In genomic region chr18:79335833-79336360, GRCh38 we compare ENCODE assay signal across 19 cellular contexts. TPM values are rescaled to one million over a fixed set of nuclear protein-coding genes. Genes with fewer than 3 reads are reported as not detected.
DNase-seq lines count a peak whose midpoint lies in the region; ATAC-seq lines count a peak whose summit lies in the region.
"Had no signal": no experiment of that assay in that cellular context is flagged by ENCODE, and none has a peak within 500 bp of the region (broad histone marks: within the 10 kb centered on the region; RNA-seq: fewer than 3 reads in every experiment).

No MANE protein-coding gene starts in this region.

- H3K9me3 ChIP-seq in mesenchymal stem cell (ENCODE audit: control insufficient read depth, low read length): peaks cover 7% of the 10 kb centered on the region
- H3K9me3 ChIP-seq in aorta (ENCODE audit: control insufficient read depth, low read length): no peaks in the 10 kb centered on the region

- H3K27ac Mint-ChIP-seq in stimulated activated naive CD8-positive, alpha-beta T cell treated with anti-CD3 and anti-CD28 coated beads, Interleukin-15, amount 100 ng/mL, for 72 hours: no peak overlapping the region
- no peak overlapping the region for H3K27ac Mint-ChIP-seq in stimulated activated effector memory CD8-positive, alpha-beta T cell treated with anti-CD3 and anti-CD28 coated beads, Interleukin-12 subunit alpha, Interleukin-12 subunit beta, amount 100 ng/mL, for 72 hours

- H4K91ac ChIP-seq in mesenchymal stem cell (ENCODE audit: low read length): peak overlapping the region; percentile 16

- H3K14ac ChIP-seq in mesenchymal stem cell (ENCODE audit: low read length in 2 of 2): no peak overlapping the region

- H3K27ac ChIP-seq in mesenchymal stem cell (ENCODE audit: low read length, poor library complexity, severe bottlenecking): no peak overlapping the region
- no peak overlapping the region for H3K27ac ChIP-seq in aorta (ENCODE audit: low read depth in 1 of 2, low read length in 2 of 2)
- H3K27ac ChIP-seq: BLaER1 had no signal

- ATAC-seq in stimulated activated naive CD8-positive, alpha-beta T cell treated with anti-CD3 and anti-CD28 coated beads, Interleukin-15, amount 100 ng/mL, for 72 hours: peak; percentile 82
- ATAC-seq in stimulated activated naive CD8-positive, alpha-beta T cell treated with anti-CD3 and anti-CD28 coated beads, Interleukin-15, Interleukin-2, amounts not matched to agents 100 U/mL and 50 U/mL, for 24 hours: no peak
- ATAC-seq in stimulated activated effector memory CD8-positive, alpha-beta T cell treated with anti-CD3 and anti-CD28 coated beads, Interleukin-12 subunit alpha, Interleukin-12 subunit beta, amount 100 ng/mL, for 72 hours: peak; percentile 24
- ATAC-seq in aorta (ENCODE audit: low FRiP score) (peak; percentile 30), GM19467 (IDR thresholded peaks at IDR 0.05; ENCODE audit: unreplicated experiment) (no peak), HG02885 (IDR thresholded peaks at IDR 0.05; ENCODE audit: poor library complexity, unreplicated experiment) (no peak)
- ATAC-seq: HepG2 had no signal

- no peak overlapping the region for H2AK5ac ChIP-seq in mesenchymal stem cell (ENCODE audit: low read length, severe bottlenecking)

- no peak overlapping the region for H3K9ac ChIP-seq in mesenchymal stem cell (ENCODE audit: low read length)
- H3K9ac ChIP-seq: BLaER1 had no signal

- H2BK12ac ChIP-seq in mesenchymal stem cell (ENCODE audit: low read length in 2 of 2): no peak overlapping the region

- H3K27me3 ChIP-seq in mesenchymal stem cell (ENCODE audit: control insufficient read depth in 1 of 2, insufficient read depth in 1 of 2, low read length in 2 of 2): no peaks in the 10 kb centered on the region
- no peaks in the 10 kb centered on the region for H3K27me3 ChIP-seq in aorta (ENCODE audit: control insufficient read depth in 1 of 2, insufficient read depth in 2 of 2, low read length in 1 of 2)
- H3K27me3 ChIP-seq: BLaER1 had no signal

- H3K27me3 Mint-ChIP-seq in stimulated activated naive CD8-positive, alpha-beta T cell treated with anti-CD3 and anti-CD28 coated beads, Interleukin-15, amount 100 ng/mL, for 72 hours: no peaks in the 10 kb centered on the region
- H3K27me3 Mint-ChIP-seq: CD4-positive, alpha-beta memory T cell; IgD-negative memory B cell had no signal

- H3K4me3 ChIP-seq in mesenchymal stem cell (ENCODE audit: insufficient read depth in 1 of 2, low read depth in 1 of 2, low read length in 2 of 2) (no peak overlapping the region), aorta (ENCODE audit: low read length in 2 of 2) (no peak overlapping the region)
- H3K4me3 ChIP-seq: BLaER1 had no signal

- H3K79me1 ChIP-seq in mesenchymal stem cell (replicated peaks; ENCODE audit: low read length, poor library complexity, severe bottlenecking): no peaks in the 10 kb centered on the region

- no peak overlapping the region for H4K8ac ChIP-seq in mesenchymal stem cell (ENCODE audit: low read length)

- H3K4ac ChIP-seq in mesenchymal stem cell (ENCODE audit: low read depth in 1 of 2, low read length in 2 of 2): no peak overlapping the region

- peaks cover 0 to 7% of the 10 kb centered on the region in 2 donors for H3K9me3 Mint-ChIP-seq in stimulated activated naive CD8-positive, alpha-beta T cell treated with anti-CD3 and anti-CD28 coated beads, Interleukin-15, amount 100 ng/mL, for 72 hours
- H3K9me3 Mint-ChIP-seq in stimulated activated effector memory CD8-positive, alpha-beta T cell treated with anti-CD3 and anti-CD28 coated beads, Interleukin-12 subunit alpha, Interleukin-12 subunit beta, amount 100 ng/mL, for 72 hours: no peaks in the 10 kb centered on the region
- H3K9me3 Mint-ChIP-seq: CD4-positive, alpha-beta memory T cell; H9 had no signal

- WGBS in mesenchymal stem cell: 95% methylated on average over 23 of the region's 23 CpGs
- WGBS in aorta, 2 donors: 96 to 97% methylated on average over 23 of the region's 23 CpGs

- H2AFZ ChIP-seq in mesenchymal stem cell (ENCODE audit: low read depth, low read length): no peak overlapping the region

- no peak overlapping the region for H3K18ac ChIP-seq in mesenchymal stem cell (ENCODE audit: low read depth in 1 of 2, low read length in 2 of 2)

- H3K4me3 Mint-ChIP-seq in stimulated activated naive CD8-positive, alpha-beta T cell treated with anti-CD3 and anti-CD28 coated beads, Interleukin-15, amount 100 ng/mL, for 72 hours: no peak overlapping the region
- no peak overlapping the region for H3K4me3 Mint-ChIP-seq in stimulated activated effector memory CD8-positive, alpha-beta T cell treated with anti-CD3 and anti-CD28 coated beads, Interleukin-12 subunit alpha, Interleukin-12 subunit beta, amount 100 ng/mL, for 72 hours
- H3K4me3 Mint-ChIP-seq: CD14-positive monocyte; CD4-positive, alpha-beta memory T cell; H9; IgD-negative memory B cell had no signal

- no peak overlapping the region for H2BK15ac ChIP-seq in mesenchymal stem cell (ENCODE audit: low read depth, poor library complexity, severe bottlenecking)

- H3K36me3 Mint-ChIP-seq in stimulated activated effector memory CD8-positive, alpha-beta T cell treated with anti-CD3 and anti-CD28 coated beads, Interleukin-12 subunit alpha, Interleukin-12 subunit beta, amount 100 ng/mL, for 72 hours: peaks cover 41% of the 10 kb centered on the region

- no peaks in the 10 kb centered on the region for H3K4me1 Mint-ChIP-seq in stimulated activated naive CD8-positive, alpha-beta T cell treated with anti-CD3 and anti-CD28 coated beads, Interleukin-15, amount 100 ng/mL, for 72 hours
- H3K4me1 Mint-ChIP-seq in stimulated activated effector memory CD8-positive, alpha-beta T cell treated with anti-CD3 and anti-CD28 coated beads, Interleukin-12 subunit alpha, Interleukin-12 subunit beta, amount 100 ng/mL, for 72 hours: no peaks in the 10 kb centered on the region
- H3K4me1 Mint-ChIP-seq: CD14-positive monocyte had no signal

- no peak overlapping the region for H3K23ac ChIP-seq in mesenchymal stem cell (ENCODE audit: low read length in 2 of 2)

- intact Hi-C loops in aorta (cut with DNase I): no loop called here

- H2BK120ac ChIP-seq in mesenchymal stem cell (ENCODE audit: low read depth, low read length): no peak overlapping the region

- no peak overlapping the region for H3K4me2 ChIP-seq in mesenchymal stem cell (ENCODE audit: low read length, poor library complexity, severe bottlenecking)
- H3K4me2 ChIP-seq: BLaER1 had no signal

- no peak overlapping the region for H2BK5ac ChIP-seq in mesenchymal stem cell (ENCODE audit: low read depth, low read length, poor library complexity, severe bottlenecking)

- H3K4me1 ChIP-seq in mesenchymal stem cell (ENCODE audit: control insufficient read depth, insufficient read depth, low read depth, low read length) (no peaks in the 10 kb centered on the region), aorta (ENCODE audit: control insufficient read depth in 1 of 2, insufficient read depth in 2 of 2, low read length in 2 of 2) (no peaks in the 10 kb centered on the region)
- H3K4me1 ChIP-seq: BLaER1 had no signal

- no peak for DNase-seq in stimulated activated naive CD8-positive, alpha-beta T cell treated with anti-CD3 and anti-CD28 coated beads, Interleukin-15, amount 100 ng/mL, for 72 hours
- DNase-seq in stimulated activated naive CD8-positive, alpha-beta T cell treated with anti-CD3 and anti-CD28 coated beads, Interleukin-15, Interleukin-2, amounts not matched to agents 100 U/mL and 50 U/mL, for 24 hours: no peak
- DNase-seq in mesenchymal stem cell: no peak
- no peak for DNase-seq in stimulated activated effector memory CD8-positive, alpha-beta T cell treated with anti-CD3 and anti-CD28 coated beads, Interleukin-12 subunit alpha, Interleukin-12 subunit beta, amount 100 ng/mL, for 72 hours (ENCODE audit: low spot score in 2 of 2)
- no peak for DNase-seq in aorta
- DNase-seq in stimulated activated CD4-positive, alpha-beta T cell treated with anti-CD3 and anti-CD28 coated beads, Interleukin-4, amount 100 ng/mL, for 4 hours: no peak
- DNase-seq: 8988T; CD4-positive, alpha-beta memory T cell; DMS153; DMS79; GF-D8; GOT3; H9 had no signal

- H3K36me3 ChIP-seq in mesenchymal stem cell (ENCODE audit: control insufficient read depth in 1 of 2, insufficient read depth in 2 of 2, low read depth in 1 of 2, low read length in 2 of 2) (peaks cover 45 to 55% of the 10 kb centered on the region in 2 experiments), aorta (ENCODE audit: control insufficient read depth in 1 of 2, insufficient read depth in 2 of 2, low read length in 1 of 2) (peaks cover 0 to 4% of the 10 kb centered on the region in 2 donors)

RNA-seq across cellular contexts. Expression of gene NFATC1, which starts 59.8 kb away (rescaled TPM):
- polyA plus RNA-seq in mesenchymal stem cell (2013, experiment 1 of 2): 9.9 TPM
- polyA plus RNA-seq in mesenchymal stem cell (2013, experiment 2 of 2): 10.1 TPM
- 10 to 100 TPM; 37.2 to 39.2 TPM for total RNA-seq in aorta
- 1 to 10 TPM; 2.0 to 7.2 TPM for polyA plus RNA-seq in aorta
- total RNA-seq: HepG2 had no signal
- polyA plus RNA-seq: HepG2 had no signal

Comparison
In these comparisons a context has a peak if more than half of its experiments do, and no peak if none do; other contexts are left out.
1. ATAC-seq: peak in stimulated activated naive CD8-positive, alpha-beta T cell treated with anti-CD3 and anti-CD28 coated beads, Interleukin-15, amount 100 ng/mL, for 72 hours (single experiment), stimulated activated effector memory CD8-positive, alpha-beta T cell treated with anti-CD3 and anti-CD28 coated beads, Interleukin-12 subunit alpha, Interleukin-12 subunit beta, amount 100 ng/mL, for 72 hours (single experiment) and aorta (single experiment); none in stimulated activated naive CD8-positive, alpha-beta T cell treated with anti-CD3 and anti-CD28 coated beads, Interleukin-15, Interleukin-2, amounts not matched to agents 100 U/mL and 50 U/mL, for 24 hours (single experiment), GM19467 (single experiment) and HG02885 (single experiment).